ENCODE assay signal across 17 cellular contexts in the genomic region with DNA sequence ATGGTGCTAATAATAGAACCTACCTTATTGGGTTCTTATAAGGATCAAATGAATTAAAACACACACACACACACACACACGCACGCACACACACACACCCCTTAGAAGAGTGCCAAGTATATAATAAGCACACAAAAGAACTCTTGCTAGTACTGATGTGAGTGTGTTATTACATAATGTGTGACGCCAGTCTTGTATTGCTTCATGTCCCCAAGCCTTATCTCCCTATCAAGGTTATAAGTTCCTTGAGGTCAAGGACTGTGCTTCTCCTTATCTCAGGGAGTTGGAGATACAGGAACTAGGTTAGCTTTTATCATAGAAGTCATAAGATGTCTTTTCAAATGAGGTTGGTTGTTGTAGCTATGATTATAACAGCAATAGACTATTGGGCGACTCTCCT.
"Had no signal": no experiment of that assay in that cellular context is flagged by ENCODE, and none has a peak within 500 bp of the region (broad histone marks: within the 10 kb centered on the region; RNA-seq: fewer than 3 reads in every experiment).

No MANE protein-coding gene starts in this region.

- H3K27me3 ChIP-seq: breast epithelium, sigmoid colon had no signal

- H3K36me3 Mint-ChIP-seq: natural killer cell treated with Interleukin-12 subunit alpha and Interleukin-12 subunit beta and Interleukin-15 and Interleukin-18, amount 100 ng/mL, for 72 hours; type B pancreatic cell had no signal

- DNase-seq: activated CD4-positive, alpha-beta memory T cell treated with anti-CD3 and anti-CD28 coated beads, Interleukin-2, amount 10 ng/mL, durations not matched to agents 7 days and 5 days; activated CD8-positive, alpha-beta memory T cell treated with anti-CD3 and anti-CD28 coated beads, Interleukin-2, amount 50 U/mL, for 48 hours; activated naive CD8-positive, alpha-beta T cell treated with anti-CD3 and anti-CD28 coated beads, Interleukin-2, amount 10 ng/mL, durations not matched to agents 7 days and 5 days; aorta; endodermal cell; left cardiac atrium; mucosa of descending colon; sigmoid colon; stimulated activated CD4-positive, alpha-beta T cell treated with anti-CD3 and anti-CD28 coated beads, Interleukin-2, amount 100 ng/mL, for 24 hours; stimulated activated CD8-positive, alpha-beta memory T cell treated with anti-CD3 and anti-CD28 coated beads, Interleukin-4, amount 100 ng/mL, for 48 hours; stimulated activated naive CD8-positive, alpha-beta T cell treated with anti-CD3 and anti-CD28 coated beads, Interleukin-15, Interleukin-2, amounts not matched to agents 100 U/mL and 50 U/mL, for 24 hours had no signal

- H3K27ac ChIP-seq: breast epithelium, sigmoid colon, suprapubic skin had no signal

- H3K9me3 ChIP-seq: breast epithelium, mucosa of descending colon, sigmoid colon, suprapubic skin had no signal

- ATAC-seq: esophagus mucosa; left cardiac atrium; mucosa of descending colon; stimulated activated naive CD8-positive, alpha-beta T cell treated with anti-CD3 and anti-CD28 coated beads, Interleukin-15, Interleukin-2, amounts not matched to agents 100 U/mL and 50 U/mL, for 24 hours had no signal

- H3K9me3 Mint-ChIP-seq: activated naive CD8-positive, alpha-beta T cell treated with anti-CD3 and anti-CD28 coated beads, Interleukin-2, amount 10 ng/mL, durations not matched to agents 7 days and 5 days; endodermal cell; natural killer cell treated with Interleukin-12 subunit alpha and Interleukin-12 subunit beta and Interleukin-15 and Interleukin-18, amount 100 ng/mL, for 72 hours; T-helper 2 cell treated with Interferon-gamma antibody and Interleukin-4, amounts not matched to agents 5 μg/mL and 100 μg/mL, for 36 hours; type B pancreatic cell had no signal

- H3K4me3 ChIP-seq: breast epithelium, mucosa of descending colon, sigmoid colon, suprapubic skin had no signal

- H3K4me1 ChIP-seq: breast epithelium, sigmoid colon, suprapubic skin had no signal

- H3K36me3 ChIP-seq: breast epithelium, sigmoid colon, suprapubic skin had no signal

- H3K27ac Mint-ChIP-seq: activated CD4-positive, alpha-beta memory T cell treated with anti-CD3 and anti-CD28 coated beads, Interleukin-2, amount 10 ng/mL, durations not matched to agents 7 days and 5 days; activated naive CD8-positive, alpha-beta T cell treated with anti-CD3 and anti-CD28 coated beads, Interleukin-2, amount 10 ng/mL, durations not matched to agents 7 days and 5 days; endodermal cell; T-helper 2 cell treated with Interferon-gamma antibody and Interleukin-4, amounts not matched to agents 5 μg/mL and 100 μg/mL, for 36 hours; type B pancreatic cell had no signal

- H3K4me3 Mint-ChIP-seq: activated CD4-positive, alpha-beta memory T cell treated with anti-CD3 and anti-CD28 coated beads, Interleukin-2, amount 10 ng/mL, durations not matched to agents 7 days and 5 days; activated naive CD8-positive, alpha-beta T cell treated with anti-CD3 and anti-CD28 coated beads, Interleukin-2, amount 10 ng/mL, durations not matched to agents 7 days and 5 days; endodermal cell; natural killer cell treated with Interleukin-12 subunit alpha and Interleukin-12 subunit beta and Interleukin-15 and Interleukin-18, amount 100 ng/mL, for 72 hours; T-helper 2 cell treated with Interferon-gamma antibody and Interleukin-4, amounts not matched to agents 5 μg/mL and 100 μg/mL, for 36 hours; type B pancreatic cell had no signal
